11 cellular contexts compared by ENCODE assay signal in genomic region chr6:134873500-134874388, GRCh38.
DNase-seq lines count a peak whose midpoint lies in the region; ATAC-seq and FAIRE-seq lines count a peak whose summit lies in the region.
"Had no signal": no experiment of that assay in that cellular context is flagged by ENCODE, and none has a peak within 500 bp of the region (broad histone marks: within the 10 kb centered on the region; RNA-seq: fewer than 3 reads in every experiment).

No MANE protein-coding gene starts in this region.

- H3K27me3 Mint-ChIP-seq in stimulated activated memory B cell treated with anti-CD40 and anti-IgM and Interleukin-4, amounts not matched to agents 10 μg/mL and 1 μg/mL and 100 μg/mL, for 72 hours = peaks cover 12% of the 10 kb centered on the region

- H3K27ac Mint-ChIP-seq in stimulated activated memory B cell treated with anti-CD40 and anti-IgM and Interleukin-4, amounts not matched to agents 10 μg/mL and 1 μg/mL and 100 μg/mL, for 72 hours = peak overlapping the region; percentile 22

- no peak overlapping the region for H3K4me3 Mint-ChIP-seq in stimulated activated memory B cell treated with anti-CD40 and anti-IgM and Interleukin-4, amounts not matched to agents 10 μg/mL and 1 μg/mL and 100 μg/mL, for 72 hours

- no peak for FAIRE-seq in frontal cortex (lab: Jason Lieb, UNC)

- H3K9me3 Mint-ChIP-seq in stimulated activated memory B cell treated with anti-CD40 and anti-IgM and Interleukin-4, amounts not matched to agents 10 μg/mL and 1 μg/mL and 100 μg/mL, for 72 hours = peaks cover 7% of the 10 kb centered on the region

- peak; percentile 4 to 11 for DNase-seq in activated CD4-positive, alpha-beta T cell treated with anti-CD3 and anti-CD28 coated beads for 4 hours
- DNase-seq in activated CD4-positive, alpha-beta T cell treated with anti-CD3 and anti-CD28 coated beads, Interleukin-2, amount 50 U/mL, for 1 hour = no peak
- DNase-seq in activated CD8-positive, alpha-beta memory T cell treated with anti-CD3 and anti-CD28 coated beads, Interleukin-2, amount 50 U/mL, for 4 hours = peak; percentile 18
- DNase-seq in frontal cortex (ENCODE audit: low spot score in 2 of 2) (no peak), DMS 273 treated with DMSO at 0.1 percent for 48 hours (lab: John Stamatoyannopoulos, UW) (no peak), GM19238 (ENCODE audit: insufficient read length, low spot score) (no peak)
- DNase-seq: 8988T, NCI-H345, psoas muscle had no signal

- H3K4me1 Mint-ChIP-seq in stimulated activated memory B cell treated with anti-CD40 and anti-IgM and Interleukin-4, amounts not matched to agents 10 μg/mL and 1 μg/mL and 100 μg/mL, for 72 hours = peaks cover 28% of the 10 kb centered on the region

- ATAC-seq in HG03139 (IDR thresholded peaks at IDR 0.05; ENCODE audit: unreplicated experiment) = peak; percentile 59
- ATAC-seq in stimulated activated memory B cell treated with anti-CD40 and anti-IgM and Interleukin-4, amounts not matched to agents 10 μg/mL and 1 μg/mL and 100 μg/mL, for 72 hours = peak; percentile 52
- ATAC-seq: psoas muscle had no signal

- H3K36me3 Mint-ChIP-seq in stimulated activated memory B cell treated with anti-CD40 and anti-IgM and Interleukin-4, amounts not matched to agents 10 μg/mL and 1 μg/mL and 100 μg/mL, for 72 hours = peaks cover 8% of the 10 kb centered on the region

Comparison
In these comparisons a context has a peak if more than half of its experiments do, and no peak if none do; other contexts are left out.
1. DNase-seq: peak in activated CD4-positive, alpha-beta T cell treated with anti-CD3 and anti-CD28 coated beads for 4 hours (2 of 2) and activated CD8-positive, alpha-beta memory T cell treated with anti-CD3 and anti-CD28 coated beads, Interleukin-2, amount 50 U/mL, for 4 hours (single experiment); none in activated CD4-positive, alpha-beta T cell treated with anti-CD3 and anti-CD28 coated beads, Interleukin-2, amount 50 U/mL, for 1 hour (single experiment), frontal cortex (0 of 2), DMS 273 treated with DMSO at 0.1 percent for 48 hours (single experiment) and GM19238 (single experiment).